23 cellular contexts compared by ENCODE assay signal in the genomic region with DNA sequence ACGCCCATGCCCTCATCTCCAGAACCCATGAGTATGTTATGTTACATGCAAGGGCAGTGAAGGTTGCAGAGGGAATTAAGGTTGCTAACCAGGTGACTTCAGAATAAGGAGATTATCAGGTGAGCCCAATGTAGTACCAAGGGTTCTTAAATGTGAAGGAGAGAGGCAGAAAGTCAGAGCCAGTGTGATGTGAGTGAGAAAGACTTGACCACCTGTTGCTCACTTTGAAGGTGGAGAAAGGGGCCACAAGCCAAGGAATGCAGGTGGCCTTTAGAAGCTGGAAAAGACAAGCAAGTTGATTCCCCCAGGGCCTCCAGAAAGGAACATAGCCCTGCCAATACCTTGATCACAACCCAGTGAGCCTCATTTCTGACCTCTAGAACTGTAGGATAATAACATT.
DNase-seq lines count a peak whose midpoint lies in the region; TF ChIP-seq lines count a peak whose summit lies in the region.
"Had no signal": no experiment of that assay in that cellular context is flagged by ENCODE, and none has a peak within 500 bp of the region (broad histone marks: within the 10 kb centered on the region; RNA-seq: fewer than 3 reads in every experiment).

No MANE protein-coding gene starts in this region.

- H3K27ac ChIP-seq in HEK293 (ENCODE audit: extremely low read depth, low read depth, low read length) = no peak overlapping the region
- H3K27ac ChIP-seq: BLaER1 had no signal

- no peak overlapping the region for H3K4me3 ChIP-seq in HEK293 (ENCODE audit: low read depth, low read length)
- H3K4me3 ChIP-seq: BLaER1, GM12878 had no signal

- H3K27me3 Mint-ChIP-seq in type B pancreatic cell = peaks cover 18% of the 10 kb centered on the region
- H3K27me3 Mint-ChIP-seq in immature natural killer cell (ENCODE audit: low read depth in 3 of 3) = peaks cover 2 to 11% (median 5%) of the 10 kb centered on the region in 3 donors

- CTCF ChIA-PET in HEK293 (lab: Yijun Ruan, JAX) = interaction anchor here (1.0 kb wide), 1 partner anchor 142 kb away, joined by 5 read pairs; no protein-coding TSS in a partner anchor

- POLR2A ChIA-PET in HEK293 (lab: Yijun Ruan, JAX) = no interaction called here

- H3K4me1 Mint-ChIP-seq in type B pancreatic cell (ENCODE audit: unreplicated experiment) (peaks cover 22% of the 10 kb centered on the region), immature natural killer cell (no peaks in the 10 kb centered on the region)
- H3K4me1 Mint-ChIP-seq: CD4-positive, alpha-beta memory T cell; CD4-positive, CD25-positive, alpha-beta regulatory T cell; CD8-positive, alpha-beta memory T cell had no signal

- no peak for TF ChIP-seq CTCF in HEK293 (tag by site-specific recombination; IDR thresholded peaks at IDR 0.05)
- no peak for TF ChIP-seq CTCF in type B pancreatic cell (conservative IDR thresholded peaks at IDR 0.05)

- H3K9me3 Mint-ChIP-seq in type B pancreatic cell (peaks cover 5% of the 10 kb centered on the region), immature natural killer cell (no peaks in the 10 kb centered on the region)
- H3K9me3 Mint-ChIP-seq: CD4-positive, alpha-beta memory T cell had no signal

- no peaks in the 10 kb centered on the region for H3K36me3 ChIP-seq in HEK293 (ENCODE audit: control insufficient read depth in 2 of 2, insufficient read depth in 1 of 2, low read length in 2 of 2)
- H3K36me3 ChIP-seq: BE2C, BLaER1 had no signal

- no peak overlapping the region for H3K27ac Mint-ChIP-seq in type B pancreatic cell
- H3K27ac Mint-ChIP-seq in immature natural killer cell = no peak overlapping the region
- H3K27ac Mint-ChIP-seq: CD14-positive monocyte; CD4-positive, alpha-beta memory T cell; CD4-positive, CD25-positive, alpha-beta regulatory T cell; CD8-positive, alpha-beta memory T cell had no signal

- DNase-seq in islet precursor cell (peak; percentile 1), type B pancreatic cell (ENCODE audit: extremely low spot score, unreplicated experiment) (peak; percentile 18), NCI-H774 (lab: John Stamatoyannopoulos, UW) (no peak), immature natural killer cell (no peak)
- DNase-seq: 8988T; ACHN; BE2C; C1 segment of cervical spinal cord; CD4-positive, alpha-beta memory T cell; CD4-positive, CD25-positive, alpha-beta regulatory T cell; CD8-positive, alpha-beta memory T cell; COR-L47; DMS 273 treated with DMSO at 0.1 percent for 48 hours; DMS153; DMS53; DMS79; DND-41; EL; GDM1 had no signal

- peaks cover 16% of the 10 kb centered on the region for H3K4me1 ChIP-seq in HEK293 (ENCODE audit: control insufficient read depth, insufficient read depth, low read length)
- H3K4me1 ChIP-seq: BE2C had no signal

- H3K4me3 Mint-ChIP-seq in type B pancreatic cell (no peak overlapping the region), immature natural killer cell (no peak overlapping the region)
- H3K4me3 Mint-ChIP-seq: CD14-positive monocyte; CD4-positive, alpha-beta memory T cell; CD4-positive, CD25-positive, alpha-beta regulatory T cell; CD8-positive, alpha-beta memory T cell had no signal

- H3K9me3 ChIP-seq in HEK293 (ENCODE audit: control insufficient read depth, insufficient read depth, low read depth, low read length) = no peaks in the 10 kb centered on the region
- H3K9me3 ChIP-seq: BE2C, BLaER1 had no signal

- H3K36me3 Mint-ChIP-seq in type B pancreatic cell = no peaks in the 10 kb centered on the region
- H3K36me3 Mint-ChIP-seq in immature natural killer cell = no peaks in the 10 kb centered on the region
- H3K36me3 Mint-ChIP-seq: CD14-positive monocyte; CD4-positive, alpha-beta memory T cell; CD4-positive, CD25-positive, alpha-beta regulatory T cell; CD8-positive, alpha-beta memory T cell had no signal

TF ChIP-seq in HEK293, 187 proteins besides CTCF, POLR2A, EP300 and RAD21:
- TF ChIP-seq SETDB1 (IDR thresholded peaks at IDR 0.05; ENCODE audit: insufficient read length, low read length) (peak; percentile 17), SCRT2 (tag by site-specific recombination; IDR thresholded peaks at IDR 0.05) (peak; percentile 92), ZNF707 (tag by site-specific recombination; IDR thresholded peaks at IDR 0.05) (no peak)

Comparison
In these comparisons a context has a peak if more than half of its experiments do, and no peak if none do; other contexts are left out.
1. DNase-seq: peak in islet precursor cell (single experiment) and type B pancreatic cell (single experiment); none in NCI-H774 (single experiment) and immature natural killer cell (0 of 3).